ENCODE assay signal across 15 cellular contexts in genomic region chr12:3295648-3296408, GRCh38.
DNase-seq lines count a peak whose midpoint lies in the region; ATAC-seq, FAIRE-seq and TF ChIP-seq lines count a peak whose summit lies in the region.
"Had no signal": no experiment of that assay in that cellular context is flagged by ENCODE, and none has a peak within 500 bp of the region (broad histone marks: within the 10 kb centered on the region; RNA-seq: fewer than 3 reads in every experiment).

No MANE protein-coding gene starts in this region.

- H3K27ac Mint-ChIP-seq in CD8-positive, alpha-beta T cell: no peak overlapping the region
- no peak overlapping the region for H3K27ac Mint-ChIP-seq in activated T-helper 2 cell treated with anti-CD3 and anti-CD28 coated beads, Interferon-gamma antibody, Interleukin-2, Interleukin-4, amounts not matched to agents 10 μg/mL and 5 μg/mL and 100 μg/mL, durations not matched to agents 14 hours and 24 hours and 36 hours
- H3K27ac Mint-ChIP-seq: activated B cell treated with CpG ODN at 0.5 μM for 24 hours had no signal

- POLR2A ChIA-PET in CD8-positive, alpha-beta T cell (lab: Charles Lee): no interaction called here

- CTCF ChIA-PET in CD8-positive, alpha-beta T cell (lab: Charles Lee): interaction anchor here (1.1 to 7.8 kb wide), 4 partner anchors 18 to 511 kb away, joined by 5 to 148 read pairs (median 43); no protein-coding TSS in a partner anchor

- FAIRE-seq in pancreas (lab: Jason Lieb, UNC): no peak

- H3K27ac ChIP-seq in adrenal gland (peak overlapping the region in 1 of 5 donors; percentile 59), pancreas (peak overlapping the region in 2 of 4 donors; percentile 24 to 39)
- H3K27ac ChIP-seq in CD8-positive, alpha-beta T cell (ENCODE audit: low read depth, low read length): no peak overlapping the region
- H3K27ac ChIP-seq: transverse colon had no signal

- 57 to 81% (median 65%) methylated on average over 6 to 16 of the region's 16 CpGs for WGBS in adrenal gland, 4 donors
- WGBS in pancreas, 2 donors: 46 to 61% methylated on average over 16 of the region's 16 CpGs

- peaks cover 10% of the 10 kb centered on the region for H3K4me1 Mint-ChIP-seq in CD8-positive, alpha-beta T cell (ENCODE audit: low read depth)
- peaks cover 11% of the 10 kb centered on the region for H3K4me1 Mint-ChIP-seq in activated T-helper 2 cell treated with anti-CD3 and anti-CD28 coated beads, Interferon-gamma antibody, Interleukin-2, Interleukin-4, amounts not matched to agents 10 μg/mL and 5 μg/mL and 100 μg/mL, durations not matched to agents 14 hours and 24 hours and 36 hours (ENCODE audit: low read depth)

- TF ChIP-seq CTCF in adrenal gland (IDR thresholded peaks at IDR 0.05) (no peak), foreskin fibroblast (IDR thresholded peaks at IDR 0.05; ENCODE audit: low read depth, low read length) (no peak), pancreas (IDR thresholded peaks at IDR 0.05) (no peak)
- no peak for TF ChIP-seq CTCF in CD8-positive, alpha-beta T cell (IDR thresholded peaks at IDR 0.05)

- peaks cover 11% of the 10 kb centered on the region for H3K27me3 Mint-ChIP-seq in CD8-positive, alpha-beta T cell (ENCODE audit: low read depth)
- H3K27me3 Mint-ChIP-seq in activated T-helper 2 cell treated with anti-CD3 and anti-CD28 coated beads, Interferon-gamma antibody, Interleukin-2, Interleukin-4, amounts not matched to agents 10 μg/mL and 5 μg/mL and 100 μg/mL, durations not matched to agents 14 hours and 24 hours and 36 hours (ENCODE audit: low read depth): no peaks in the 10 kb centered on the region

- H3K4me1 ChIP-seq in adrenal gland (replicated peaks in 1 of 2) (peaks cover 0 to 5% of the 10 kb centered on the region in 2 donors), pancreas (peaks cover 15 to 25% (median 20%) of the 10 kb centered on the region in 3 donors)
- peaks cover 9% of the 10 kb centered on the region for H3K4me1 ChIP-seq in CD8-positive, alpha-beta T cell (ENCODE audit: insufficient read depth, low read length)

- H3K36me3 ChIP-seq in adrenal gland (replicated peaks in 1 of 2) (no peaks in the 10 kb centered on the region), pancreas (no peaks in the 10 kb centered on the region)
- no peaks in the 10 kb centered on the region for H3K36me3 ChIP-seq in CD8-positive, alpha-beta T cell (ENCODE audit: insufficient read depth, low read length)
- H3K36me3 ChIP-seq: transverse colon had no signal

- DNase-seq in EL (peak; percentile 18), adrenal gland (peak in 5 of 7 donors; percentile 25 to 43 (median 28)), foreskin fibroblast (peak; percentile 18 to 60), pancreas (peak in 4 of 6 donors; percentile 57 to 72 (median 68)), mesenteric fat pad (ENCODE audit: low spot score) (no peak), NCI-H1436 (lab: John Stamatoyannopoulos, UW) (no peak)
- DNase-seq in CD8-positive, alpha-beta T cell: no peak
- no peak for DNase-seq in activated T-helper 2 cell treated with anti-CD3 and anti-CD28 coated beads, Interferon-gamma antibody, Interleukin-2, Interleukin-4, amounts not matched to agents 10 μg/mL and 5 μg/mL and 100 μg/mL, durations not matched to agents 14 hours and 24 hours and 36 hours (ENCODE audit: low spot score)
- DNase-seq: activated B cell treated with CpG ODN at 0.5 μM for 24 hours; activated CD8-positive, alpha-beta memory T cell treated with anti-CD3 and anti-CD28 coated beads, Interleukin-2, amount 50 U/mL, for 4 hours; activated naive CD4-positive, alpha-beta T cell treated with anti-CD3 and anti-CD28 coated beads, Interleukin-2, amount 50 U/mL, for 16 hours; central memory CD4-positive, alpha-beta T cell; posterior cingulate gyrus; stimulated activated CD4-positive, alpha-beta T cell treated with anti-CD3 and anti-CD28 coated beads, Interleukin-1b, Interleukin-23, amount 100 ng/mL, for 48 hours; transverse colon had no signal

- no peaks in the 10 kb centered on the region for H3K27me3 ChIP-seq in adrenal gland
- H3K27me3 ChIP-seq in pancreas: no peaks in the 10 kb centered on the region
- no peaks in the 10 kb centered on the region for H3K27me3 ChIP-seq in CD8-positive, alpha-beta T cell (ENCODE audit: insufficient read depth, low read length)

- no peaks in the 10 kb centered on the region for H3K36me3 Mint-ChIP-seq in CD8-positive, alpha-beta T cell
- no peaks in the 10 kb centered on the region for H3K36me3 Mint-ChIP-seq in activated T-helper 2 cell treated with anti-CD3 and anti-CD28 coated beads, Interferon-gamma antibody, Interleukin-2, Interleukin-4, amounts not matched to agents 10 μg/mL and 5 μg/mL and 100 μg/mL, durations not matched to agents 14 hours and 24 hours and 36 hours (ENCODE audit: low read depth)

- H3K9me3 ChIP-seq in adrenal gland (replicated peaks in 1 of 3): no peaks in the 10 kb centered on the region
- H3K9me3 ChIP-seq in pancreas: no peaks in the 10 kb centered on the region
- no peaks in the 10 kb centered on the region for H3K9me3 ChIP-seq in CD8-positive, alpha-beta T cell (ENCODE audit: low read length)
- H3K9me3 ChIP-seq: transverse colon had no signal

- intact Hi-C loops in adrenal gland (cut with DNase I) (loop anchor here in 1 of 2 donors (5.0 kb wide), 1 partner anchor 481 kb away; no protein-coding TSS in a partner anchor), pancreas (cut with DNase I) (loop anchor here in 2 of 3 donors (10.0 kb wide), 2 partner anchors 479 to 509 kb away; no protein-coding TSS in a partner anchor)
- intact Hi-C loops in CD8-positive, alpha-beta T cell (cut with DNase I, micrococcal nuclease): no loop called here
- intact Hi-C loops in activated T-helper 2 cell treated with anti-CD3 and anti-CD28 coated beads, Interferon-gamma antibody, Interleukin-2, Interleukin-4, amounts not matched to agents 10 μg/mL and 5 μg/mL and 100 μg/mL, durations not matched to agents 14 hours and 24 hours and 36 hours (cut with micrococcal nuclease): no loop called here

- no peaks in the 10 kb centered on the region for H3K9me3 Mint-ChIP-seq in CD8-positive, alpha-beta T cell
- no peaks in the 10 kb centered on the region for H3K9me3 Mint-ChIP-seq in activated T-helper 2 cell treated with anti-CD3 and anti-CD28 coated beads, Interferon-gamma antibody, Interleukin-2, Interleukin-4, amounts not matched to agents 10 μg/mL and 5 μg/mL and 100 μg/mL, durations not matched to agents 14 hours and 24 hours and 36 hours
- H3K9me3 Mint-ChIP-seq: activated B cell treated with CpG ODN at 0.5 μM for 24 hours had no signal

- ATAC-seq in pancreas: peak; percentile 2 to 22 (median 18)
- ATAC-seq in CD8-positive, alpha-beta T cell: no peak

- H3K4me3 Mint-ChIP-seq in CD8-positive, alpha-beta T cell: no peak overlapping the region
- H3K4me3 Mint-ChIP-seq in activated T-helper 2 cell treated with anti-CD3 and anti-CD28 coated beads, Interferon-gamma antibody, Interleukin-2, Interleukin-4, amounts not matched to agents 10 μg/mL and 5 μg/mL and 100 μg/mL, durations not matched to agents 14 hours and 24 hours and 36 hours (ENCODE audit: low read depth): no peak overlapping the region
- H3K4me3 Mint-ChIP-seq: activated B cell treated with CpG ODN at 0.5 μM for 24 hours had no signal

- H3K4me3 ChIP-seq in adrenal gland (no peak overlapping the region), foreskin fibroblast (ENCODE audit: low read depth in 1 of 2, low read length in 2 of 2) (no peak overlapping the region), pancreas (no peak overlapping the region)
- no peak overlapping the region for H3K4me3 ChIP-seq in CD8-positive, alpha-beta T cell (ENCODE audit: low read depth, low read length)
- H3K4me3 ChIP-seq: transverse colon had no signal

- no peak for TF ChIP-seq POLR2A in adrenal gland (IDR thresholded peaks at IDR 0.05)

Comparison
In these comparisons a context has a peak if more than half of its experiments do, and no peak if none do; other contexts are left out.
1. DNase-seq: peak in EL (single experiment), adrenal gland (5 of 7), foreskin fibroblast (2 of 2) and pancreas (4 of 6); none in mesenteric fat pad (single experiment), NCI-H1436 (single experiment), CD8-positive, alpha-beta T cell (0 of 7) and activated T-helper 2 cell treated with anti-CD3 and anti-CD28 coated beads, Interferon-gamma antibody, Interleukin-2, Interleukin-4, amounts not matched to agents 10 μg/mL and 5 μg/mL and 100 μg/mL, durations not matched to agents 14 hours and 24 hours and 36 hours (single experiment).
2. intact Hi-C loops: an anchor here in pancreas (10.0 kb wide); none called in CD8-positive, alpha-beta T cell and activated T-helper 2 cell treated with anti-CD3 and anti-CD28 coated beads, Interferon-gamma antibody, Interleukin-2, Interleukin-4, amounts not matched to agents 10 μg/mL and 5 μg/mL and 100 μg/mL, durations not matched to agents 14 hours and 24 hours and 36 hours.